ENCODE assay signal across 17 cellular contexts in genomic region chr11:35847473-35847872, GRCh38.
"Had no signal": no experiment of that assay in that cellular context is flagged by ENCODE, and none has a peak within 500 bp of the region (broad histone marks: within the 10 kb centered on the region; RNA-seq: fewer than 3 reads in every experiment).

No MANE protein-coding gene starts in this region.

- H3K4me1 ChIP-seq: colonic mucosa, parathyroid adenoma, right lobe of liver, testis, tibial artery had no signal

- H3K27me3 ChIP-seq: colonic mucosa, right lobe of liver, testis had no signal

- H3K27ac ChIP-seq: colonic mucosa, neutrophil, parathyroid adenoma, right lobe of liver, testis, tibial artery had no signal

- DNase-seq: colonic mucosa; dermis blood vessel endothelial cell; effector memory CD4-positive, alpha-beta T cell; erythroblast; kidney; natural killer cell; right lobe of liver; small intestine; stimulated activated CD4-positive, alpha-beta T cell treated with anti-CD3 and anti-CD28 coated beads, Interleukin-15, amount 100 ng/mL, for 24 hours; stimulated activated CD4-positive, alpha-beta T cell treated with anti-CD3 and anti-CD28 coated beads, Interleukin-2, amount 100 ng/mL, for 48 hours; stimulated activated naive CD4-positive, alpha-beta T cell treated with Interleukin-2 at 50 U/mL for 16 hours; testis; tibial artery had no signal

- H3K4me3 ChIP-seq: colonic mucosa, lung, right lobe of liver, testis, tibial artery had no signal

- H3K36me3 ChIP-seq: colonic mucosa, neutrophil, right lobe of liver, tibial artery had no signal

- ATAC-seq: left lobe of liver had no signal

- H3K9me3 ChIP-seq: colonic mucosa, neutrophil, right lobe of liver, testis, tibial artery had no signal
